In the genomic region with DNA sequence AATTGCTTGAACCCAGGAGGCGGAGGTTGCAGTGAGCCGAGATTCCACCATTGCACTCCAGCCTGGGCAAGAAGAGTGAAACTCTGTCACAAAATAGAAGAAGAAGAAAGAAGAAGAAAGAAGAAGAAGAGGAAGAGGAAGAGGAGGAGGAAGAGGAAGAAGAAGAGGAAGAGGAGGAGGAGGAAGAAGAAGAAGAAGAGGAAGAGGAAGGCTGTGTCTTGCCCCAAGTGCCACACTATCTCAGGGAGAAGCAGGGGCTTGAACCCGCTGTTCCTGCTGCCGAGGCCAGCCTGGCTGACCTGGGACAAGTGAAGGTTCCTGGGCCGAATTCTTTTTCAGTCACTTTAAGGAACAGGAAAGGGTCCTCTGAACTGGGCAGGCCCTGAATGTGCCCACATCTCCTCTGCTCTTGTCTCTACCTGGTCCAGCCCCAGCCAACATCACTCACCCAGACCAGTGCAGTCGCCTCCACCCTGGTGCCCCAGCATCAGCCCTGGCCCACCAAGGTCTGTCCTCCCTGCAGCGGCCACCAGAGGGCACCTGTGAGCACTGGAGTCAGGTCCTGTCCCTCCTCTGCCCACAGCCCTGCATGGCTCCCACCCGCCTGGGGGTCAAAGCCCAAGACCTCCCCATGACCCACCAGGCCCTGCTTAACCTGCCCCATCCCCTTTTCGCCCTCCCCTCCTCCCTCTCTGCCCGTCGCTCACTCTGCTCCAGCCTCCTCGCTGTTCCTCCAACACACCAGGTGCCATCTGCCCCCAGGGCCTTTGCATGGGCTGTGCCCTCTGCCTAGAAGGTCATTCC, we compare ENCODE assay signal across 8 cellular contexts. TPM values are rescaled to one million over a fixed set of nuclear protein-coding genes. Genes with fewer than 3 reads are reported as not detected.
DNase-seq lines count a peak whose midpoint lies in the region; ATAC-seq, FAIRE-seq and TF ChIP-seq lines count a peak whose summit lies in the region.

No MANE protein-coding gene starts in this region.

- intact Hi-C loops in GM12878 (cut with micrococcal nuclease; ENCODE audit: unreplicated experiment) = no loop called here

- peak; percentile 87 for ATAC-seq in GM12878
- ATAC-seq in HG03460 (IDR thresholded peaks at IDR 0.05; ENCODE audit: unreplicated experiment) = no peak

- TF ChIP-seq POLR2A in GM12878 (IDR thresholded peaks at IDR 0.05; ENCODE audit: low read depth, low read length) = no peak

- RAD21 ChIA-PET in GM12878 (lab: Charles Lee; ENCODE audit: unreplicated experiment) = interaction anchor here (1.1 to 7.2 kb wide), 8 partner anchors 8 to 219 kb away, joined by 3 to 176 read pairs (median 23); partner anchors contain the start of genes PLIN3 and TICAM1

- no peaks in the 10 kb centered on the region for H3F3A ChIP-seq in Loucy (ENCODE audit: low read depth)

- H3K36me3 ChIP-seq in Loucy (ENCODE audit: insufficient read depth, low read length) (peaks cover 4% of the 10 kb centered on the region; the same call in 1 of the 2 replicates), GM12878 (ENCODE audit: control insufficient read depth in 2 of 2, insufficient read depth in 2 of 2, low read length in 1 of 2) (peaks cover 0 to 7% of the 10 kb centered on the region in 2 experiments; a peak in 3 of 4 replicates), iPS DF 6.9 (ENCODE audit: control insufficient read depth, insufficient read depth, low read length) (no peaks in the 10 kb centered on the region; the same call in 1 of the 2 replicates)

- WGBS in GM12878 (ENCODE audit: insufficient coverage, insufficient replicate concordance, low lambda C conversion rate, missing lambda C conversion rate) = 35% methylated on average over 12 of the region's 12 CpGs
- WGBS in iPS DF 6.9 (ENCODE audit: insufficient coverage, insufficient read length) = no CpG with 5 or more reads among the region's 12 CpGs

- no peak for FAIRE-seq in GM12878 (lab: Jason Lieb, UNC)

- peaks cover 7% of the 10 kb centered on the region for H3K4me1 ChIP-seq in Loucy (ENCODE audit: insufficient read depth, low read length, poor library complexity, severe bottlenecking)
- peaks cover 20% of the 10 kb centered on the region for H3K4me1 ChIP-seq in GM12878 (ENCODE audit: control insufficient read depth, insufficient read depth, low read length)
- H3K4me1 ChIP-seq in iPS DF 6.9 (ENCODE audit: control insufficient read depth, insufficient read depth, low read length) = no peaks in the 10 kb centered on the region

- no peak overlapping the region for H2AFZ ChIP-seq in Loucy (ENCODE audit: low read length)
- no peak overlapping the region for H2AFZ ChIP-seq in GM12878 (ENCODE audit: control insufficient read depth, low read depth, low read length)

- in situ Hi-C loops in GM12878 (cut with MboI) = no loop called here

- DNase-seq in GM10266 (ENCODE audit: extremely low spot score) (peak; percentile 84), UCSD-AML1 (lab: John Stamatoyannopoulos, UW; ENCODE audit: unreplicated experiment) (peak; percentile 82), GM12878 (ENCODE audit: low read depth, low spot score) (no peak), iPS DF 6.9 (ENCODE audit: low read depth, low spot score) (peak; percentile 63), cortex of kidney (lab: John Stamatoyannopoulos, UW) (no peak)
- DNase-seq in stimulated activated CD4-positive, alpha-beta T cell treated with anti-CD3 and anti-CD28 coated beads, Interleukin-15, amount 100 ng/mL, for 24 hours = peak; percentile 93

- no peaks in the 10 kb centered on the region for H3K9me2 ChIP-seq in Loucy (replicated peaks; ENCODE audit: low read depth, low read length)

- TF ChIP-seq CTCF in GM10266 (IDR thresholded peaks at IDR 0.05; ENCODE audit: control insufficient read depth, insufficient read depth, low read depth, missing control alignments) (peak; percentile 95), Loucy (conservative IDR thresholded peaks at IDR 0.05; ENCODE audit: low read length) (peak; percentile 80), GM12878 (IDR thresholded peaks at IDR 0.05 in 2 of 3, conservative IDR thresholded peaks at IDR 0.05 in 1 of 3; ENCODE audit: control insufficient read depth in 2 of 3, extremely low read depth in 1 of 3, insufficient read depth in 1 of 3, low read depth in 3 of 3, low read length in 3 of 3) (peak; percentile 87 to 96 (median 96))

- H4K20me1 ChIP-seq in Loucy (ENCODE audit: insufficient read depth, low read length, poor library complexity, severe bottlenecking) = no peaks in the 10 kb centered on the region
- H4K20me1 ChIP-seq in GM12878 (ENCODE audit: control insufficient read depth, insufficient read depth) = no peaks in the 10 kb centered on the region

- H3K4me2 ChIP-seq in Loucy (ENCODE audit: low read depth, low read length, poor library complexity, severe bottlenecking) = no peak overlapping the region
- no peak overlapping the region for H3K4me2 ChIP-seq in GM12878 (ENCODE audit: control insufficient read depth, insufficient read depth)

- no peak overlapping the region for H3K4me3 ChIP-seq in Loucy (ENCODE audit: low read length, poor library complexity, severe bottlenecking)
- H3K4me3 ChIP-seq in GM12878 = no peak overlapping the region
- no peak overlapping the region for H3K4me3 ChIP-seq in iPS DF 6.9 (ENCODE audit: low read length)

- H3K27me3 ChIP-seq in Loucy (ENCODE audit: insufficient read depth, low read length, poor library complexity, severe bottlenecking) (no peaks in the 10 kb centered on the region), GM12878 (replicated peaks in 1 of 2; ENCODE audit: control insufficient read depth in 2 of 2, insufficient read depth in 2 of 2, low read length in 1 of 2) (no peaks in the 10 kb centered on the region), iPS DF 6.9 (ENCODE audit: control insufficient read depth, insufficient read depth, low read length) (no peaks in the 10 kb centered on the region)

- no peaks in the 10 kb centered on the region for H3K9me3 ChIP-seq in Loucy (ENCODE audit: insufficient read depth, low read depth, low read length)
- no peaks in the 10 kb centered on the region; the same call in 2 of the 3 replicates for H3K9me3 ChIP-seq in GM12878 (replicated peaks; ENCODE audit: control insufficient read depth, insufficient read depth, low read length)
- H3K9me3 ChIP-seq in iPS DF 6.9 (ENCODE audit: control insufficient read depth, insufficient read depth, low read length) = no peaks in the 10 kb centered on the region

- H3K79me2 ChIP-seq in Loucy (ENCODE audit: insufficient read depth, low read length) (no peaks in the 10 kb centered on the region), GM12878 (ENCODE audit: control insufficient read depth, insufficient read depth, low read length) (no peaks in the 10 kb centered on the region)

- SMC1A ChIA-PET in GM12878 (lab: Charles Lee; ENCODE audit: uncharacterized antibody, unreplicated experiment) = interaction anchor here (0.8 to 9.1 kb wide), 11 partner anchors 12 to 101 kb away, joined by 3 to 176 read pairs (median 17); partner anchors contain the start of genes FEM1A and PLIN3

- peak; percentile 76 for TF ChIP-seq RAD21 in GM12878 (IDR thresholded peaks at IDR 0.05; ENCODE audit: insufficient read depth, low read depth, low read length)

- TF ChIP-seq EP300 in GM12878 (IDR thresholded peaks at IDR 0.05; ENCODE audit: borderline replicate concordance in 1 of 2, control insufficient read depth in 1 of 2, low read depth in 2 of 2, low read length in 2 of 2) = no peak

- no peak overlapping the region for H3K27ac ChIP-seq in GM12878 (ENCODE audit: control insufficient read depth, insufficient read depth)
- no peak overlapping the region for H3K27ac ChIP-seq in iPS DF 6.9 (ENCODE audit: low read length)

- CTCF ChIA-PET in GM12878 (lab: Yijun Ruan, JAX) = interaction anchor here (0.6 to 11.0 kb wide), 15 partner anchors 16 to 437 kb away, joined by 3 to 346 read pairs (median 30); partner anchors contain the start of genes PLIN3 and TICAM1

- BruUV-seq in GM12878 (replicated peaks; lab: Mats Ljungman, UMichigan) = no TSS peak

- POLR2A ChIA-PET in GM12878 (lab: Charles Lee) = interaction anchor here (0.7 to 2.4 kb wide), 2 partner anchors 10 to 38 kb away, joined by 6 to 10 read pairs; no protein-coding TSS in a partner anchor

- no peak overlapping the region for H3K9ac ChIP-seq in Loucy (ENCODE audit: low read depth, low read length, poor library complexity, severe bottlenecking)
- H3K9ac ChIP-seq in GM12878 (ENCODE audit: control insufficient read depth, insufficient read depth, low read length) = no peak overlapping the region

RNA-seq across cellular contexts. Expression of gene TICAM1, which starts 20.0 kb away (rescaled TPM):
- total RNA-seq in GM12878 (2013; cell fraction: nucleolus; rRNA removed) = 18.2 and 19.6 TPM in 2 replicates
- total RNA-seq in GM12878 (2014; rRNA removed) (3.1 and 4.0 TPM in 2 replicates), GM12878 (2014; rRNA removed; fragmentation: Illumina TruSeq; extraction: Trizol) (3.8 and 4.2 TPM in 2 replicates), GM12878 (2021) (31.1 and 32.0 TPM in 2 replicates)
- 5.8 TPM for polyA plus RNA-seq in GM12878 (2011; ENCODE audit: low read depth)
- polyA plus RNA-seq in GM12878 (2011; rRNA removed) (0.84 and 2.6 TPM in 2 replicates), GM12878 (2014; fragmentation: Illumina TruSeq; extraction: Trizol) (2.7 and 6.4 TPM in 2 replicates), GM12878 (2014; fragmentation: Nextera tagmentation; extraction: Ambion mirVana) (under 1 TPM; 0.31 to 0.99 TPM), GM12878 (2014; rRNA removed) (14.1 and 19.3 TPM in 2 replicates), GM12878 (2016; fragmentation: Nextera tagmentation; extraction: Ambion mirVana) (10 to 100 TPM; 19.5 to 21.3 TPM)
- polyA plus RNA-seq in GM12878 (2011; cell fraction: cytosol; rRNA removed) = 5.2 and 7.1 TPM in 2 replicates
- polyA plus RNA-seq in GM12878 (2011; cell fraction: nucleus; rRNA removed) = 10.0 and 20.2 TPM in 2 replicates
- 19.8 and 26.3 TPM in 2 replicates for polyA plus RNA-seq in GM12878 (2012)
- polyA minus RNA-seq in GM12878 (2011; rRNA and poly(A)+ RNA removed) = 2.0 and 4.6 TPM in 2 replicates
- 8.5 and 12.0 TPM in 2 replicates for polyA minus RNA-seq in GM12878 (2011; cell fraction: cytosol; rRNA and poly(A)+ RNA removed)
- polyA minus RNA-seq in GM12878 (2011; cell fraction: nucleus; rRNA and poly(A)+ RNA removed) = 2.3 and 5.7 TPM in 2 replicates

RNA-seq across cellular contexts. Expression of gene FEM1A, which starts 20.0 kb away (rescaled TPM):
- 8.5 and 10.8 TPM in 2 replicates for total RNA-seq in GM12878 (2013; cell fraction: nucleolus; rRNA removed)
- total RNA-seq in GM12878 (2014; rRNA removed) = 14.0 and 17.4 TPM in 2 replicates
- 5.7 and 6.9 TPM in 2 replicates for total RNA-seq in GM12878 (2014; rRNA removed; fragmentation: Illumina TruSeq; extraction: Trizol)
- total RNA-seq in GM12878 (2021) = 14.3 and 15.0 TPM in 2 replicates
- 0.29 TPM for polyA plus RNA-seq in GM12878 (2011; ENCODE audit: low read depth)
- polyA plus RNA-seq in GM12878 (2011; rRNA removed) = 1.6 and 3.0 TPM in 2 replicates
- polyA plus RNA-seq in GM12878 (2011; cell fraction: cytosol; rRNA removed) = 3.7 and 5.4 TPM in 2 replicates
- polyA plus RNA-seq in GM12878 (2011; cell fraction: nucleus; rRNA removed) = 8.4 TPM in 2 replicates
- 0.85 and 1.00 TPM in 2 replicates for polyA plus RNA-seq in GM12878 (2012)
- 3.5 and 4.7 TPM in 2 replicates for polyA plus RNA-seq in GM12878 (2014; fragmentation: Illumina TruSeq; extraction: Trizol)
- under 1 TPM; 0.27 to 0.31 TPM for polyA plus RNA-seq in GM12878 (2014; fragmentation: Nextera tagmentation; extraction: Ambion mirVana)
- 9.1 and 10.7 TPM in 2 replicates for polyA plus RNA-seq in GM12878 (2014; rRNA removed)
- polyA plus RNA-seq in GM12878 (2016; fragmentation: Nextera tagmentation; extraction: Ambion mirVana) = 1 to 10 TPM; 2.4 to 2.7 TPM
- 5.5 and 9.7 TPM in 2 replicates for polyA minus RNA-seq in GM12878 (2011; rRNA and poly(A)+ RNA removed)
- polyA minus RNA-seq in GM12878 (2011; cell fraction: cytosol; rRNA and poly(A)+ RNA removed) = 3.2 and 5.0 TPM in 2 replicates
- polyA minus RNA-seq in GM12878 (2011; cell fraction: nucleus; rRNA and poly(A)+ RNA removed) = 6.6 and 12.1 TPM in 2 replicates

RNA-seq across cellular contexts. Expression of gene PLIN3, which starts 55.9 kb away (rescaled TPM):
- 35.0 and 37.9 TPM in 2 replicates for total RNA-seq in GM12878 (2013; cell fraction: nucleolus; rRNA removed)
- total RNA-seq in GM12878 (2014; rRNA removed) (61.9 and 69.9 TPM in 2 replicates), GM12878 (2014; rRNA removed; fragmentation: Illumina TruSeq; extraction: Trizol) (33.7 and 35.4 TPM in 2 replicates), GM12878 (2021) (69.6 and 73.6 TPM in 2 replicates)
- 23.2 TPM for polyA plus RNA-seq in GM12878 (2011; ENCODE audit: low read depth)
- polyA plus RNA-seq in GM12878 (2011; rRNA removed) (44.8 and 71.4 TPM in 2 replicates), GM12878 (2014; fragmentation: Illumina TruSeq; extraction: Trizol) (17.4 and 27.2 TPM in 2 replicates), GM12878 (2014; fragmentation: Nextera tagmentation; extraction: Ambion mirVana) (10 to 100 TPM in 1 of 2 experiments, 1 to 10 TPM in 1; 7.7 to 19.0 TPM), GM12878 (2014; rRNA removed) (67.0 and 77.5 TPM in 2 replicates), GM12878 (2016; fragmentation: Nextera tagmentation; extraction: Ambion mirVana) (10 to 100 TPM; 66.7 to 68.2 TPM)
- 105 and 137 TPM in 2 replicates for polyA plus RNA-seq in GM12878 (2011; cell fraction: cytosol; rRNA removed)
- 38.9 and 47.7 TPM in 2 replicates for polyA plus RNA-seq in GM12878 (2011; cell fraction: nucleus; rRNA removed)
- polyA plus RNA-seq in GM12878 (2012) = 73.5 and 75.8 TPM in 2 replicates
- 52.7 and 125 TPM in 2 replicates for polyA minus RNA-seq in GM12878 (2011; rRNA and poly(A)+ RNA removed)
- polyA minus RNA-seq in GM12878 (2011; cell fraction: cytosol; rRNA and poly(A)+ RNA removed) = 55.9 and 62.5 TPM in 2 replicates
- 34.0 and 44.7 TPM in 2 replicates for polyA minus RNA-seq in GM12878 (2011; cell fraction: nucleus; rRNA and poly(A)+ RNA removed)

Comparison
In these comparisons a context has a peak if more than half of its experiments do, and no peak if none do; other contexts are left out.
1. DNase-seq: peak in GM10266 (single experiment), UCSD-AML1 (single experiment), iPS DF 6.9 (single experiment) and stimulated activated CD4-positive, alpha-beta T cell treated with anti-CD3 and anti-CD28 coated beads, Interleukin-15, amount 100 ng/mL, for 24 hours (single experiment); none in GM12878 (single experiment) and cortex of kidney (single experiment).
2. Peak in every context shown above with its lines, with median percentiles within 50 percentile points of each other: CTCF ChIP-seq.